8 cellular contexts compared by ENCODE assay signal in genomic region chr2:197514754-197515153, GRCh38. TPM values are rescaled to one million over a fixed set of nuclear protein-coding genes. Genes with fewer than 3 reads are reported as not detected.
DNase-seq lines count a peak whose midpoint lies in the region; ATAC-seq and TF ChIP-seq lines count a peak whose summit lies in the region.

No MANE protein-coding gene starts in this region.

- peak overlapping the region; percentile 85 to 99 (median 93) for H3K9ac ChIP-seq in skeletal muscle tissue (ENCODE audit: low read depth in 1 of 3, low read length in 3 of 3)

- H3K27me3 ChIP-seq in heart left ventricle (no peaks in the 10 kb centered on the region), skeletal muscle tissue (ENCODE audit: control insufficient read depth in 3 of 3, insufficient read depth in 3 of 3, low read length in 3 of 3) (no peaks in the 10 kb centered on the region)

- H3K36me3 ChIP-seq in heart left ventricle = no peaks in the 10 kb centered on the region
- no peaks in the 10 kb centered on the region for H3K36me3 ChIP-seq in skeletal muscle tissue (ENCODE audit: control insufficient read depth in 3 of 3, insufficient read depth in 3 of 3, low read length in 3 of 3)

- peak overlapping the region in 11 of 12 donors; percentile 73 to 99 (median 94) for H3K4me3 ChIP-seq in heart left ventricle
- H3K4me3 ChIP-seq in fibroblast of villous mesenchyme (ENCODE audit: low read depth, low read length) = peak overlapping the region; percentile 95
- H3K4me3 ChIP-seq in skeletal muscle tissue (ENCODE audit: low read length in 3 of 3) = peak overlapping the region; percentile 87 to 90 (median 87)

- no peak for TF ChIP-seq POLR2A in heart left ventricle (IDR thresholded peaks at IDR 0.05)

- WGBS in heart left ventricle, 4 donors = 59 to 69% (median 61%) methylated on average over 3 of the region's 3 CpGs

- no peaks in the 10 kb centered on the region for H3K9me3 ChIP-seq in heart left ventricle
- no peaks in the 10 kb centered on the region for H3K9me3 ChIP-seq in skeletal muscle tissue (ENCODE audit: control insufficient read depth in 3 of 3, low read length in 3 of 3)

- ATAC-seq in heart left ventricle = no peak
- ATAC-seq in left ventricle myocardium superior = no peak
- ATAC-seq in HG03159 (IDR thresholded peaks at IDR 0.05; ENCODE audit: unreplicated experiment) = no peak

- H3K4me1 ChIP-seq in heart left ventricle = peaks cover 0 to 41% (median 23%) of the 10 kb centered on the region in 12 donors
- H3K4me1 ChIP-seq in skeletal muscle tissue (ENCODE audit: control insufficient read depth in 3 of 3, insufficient read depth in 3 of 3, low read length in 3 of 3) = peaks cover 5 to 16% (median 8%) of the 10 kb centered on the region in 3 donors

- TF ChIP-seq CTCF in heart left ventricle (IDR thresholded peaks at IDR 0.05) (no peak), fibroblast of villous mesenchyme (IDR thresholded peaks at IDR 0.05; ENCODE audit: insufficient read depth, low read depth, low read length) (no peak)

- intact Hi-C loops in heart left ventricle (cut with DNase I) (loop anchor here in 8 of 10 donors (1.0 to 10.0 kb wide), 4 partner anchors 14 to 193 kb away; partner anchors contain the start of genes HSPE1 (in 6 of the 8) and MARS2 (in 4 of the 8)), left ventricle myocardium superior (cut with micrococcal nuclease) (no loop called here)

- peak overlapping the region; percentile 69 to 99 (median 96) for H3K27ac ChIP-seq in heart left ventricle
- peak overlapping the region; percentile 96 for H3K27ac ChIP-seq in skeletal muscle tissue (ENCODE audit: low read depth, low read length)

- DNase-seq in heart left ventricle (no peak), left ventricle myocardium superior (no peak), SW480 (ENCODE audit: low spot score) (peak; percentile 14), fibroblast of villous mesenchyme (ENCODE audit: low read depth) (no peak), KG1 (lab: John Stamatoyannopoulos, UW) (no peak), NCI-H2081 (lab: John Stamatoyannopoulos, UW) (no peak)

RNA-seq across cellular contexts. Expression of gene MOB4, which starts 1.1 kb away (rescaled TPM):
- total RNA-seq in heart left ventricle = 10 to 100 TPM; 25.6 to 40.9 (median 35.2) TPM
- 10 to 100 TPM; 19.6 to 48.9 TPM for polyA plus RNA-seq in heart left ventricle
- 33.0 TPM for total RNA-seq in left ventricle myocardium superior
- total RNA-seq in fibroblast of villous mesenchyme = 30.3 and 44.5 TPM in 2 replicates
- total RNA-seq in skeletal muscle tissue = 25.1 TPM

RNA-seq across cellular contexts. Expression of gene HSPE1, which starts 14.6 kb away (rescaled TPM):
- 100 to 1,000 TPM in 6 of 9 donors, 10 to 100 TPM in 3; 75.0 to 136 (median 102) TPM for total RNA-seq in heart left ventricle
- polyA plus RNA-seq in heart left ventricle = 100 to 1,000 TPM; 184 to 261 TPM
- total RNA-seq in left ventricle myocardium superior = 118 TPM
- total RNA-seq in fibroblast of villous mesenchyme = 34.1 and 58.3 TPM in 2 replicates
- 80.4 TPM for total RNA-seq in skeletal muscle tissue

RNA-seq across cellular contexts. Expression of gene HSPD1, which starts 15.1 kb away (rescaled TPM):
- total RNA-seq in heart left ventricle = 100 to 1,000 TPM in 7 of 9 donors, 10 to 100 TPM in 2; 86.7 to 154 (median 118) TPM
- 100 to 1,000 TPM; 121 to 246 TPM for polyA plus RNA-seq in heart left ventricle
- total RNA-seq in left ventricle myocardium superior = 152 TPM
- total RNA-seq in fibroblast of villous mesenchyme = 118 and 185 TPM in 2 replicates
- 146 TPM for total RNA-seq in skeletal muscle tissue
